In the genomic region with DNA sequence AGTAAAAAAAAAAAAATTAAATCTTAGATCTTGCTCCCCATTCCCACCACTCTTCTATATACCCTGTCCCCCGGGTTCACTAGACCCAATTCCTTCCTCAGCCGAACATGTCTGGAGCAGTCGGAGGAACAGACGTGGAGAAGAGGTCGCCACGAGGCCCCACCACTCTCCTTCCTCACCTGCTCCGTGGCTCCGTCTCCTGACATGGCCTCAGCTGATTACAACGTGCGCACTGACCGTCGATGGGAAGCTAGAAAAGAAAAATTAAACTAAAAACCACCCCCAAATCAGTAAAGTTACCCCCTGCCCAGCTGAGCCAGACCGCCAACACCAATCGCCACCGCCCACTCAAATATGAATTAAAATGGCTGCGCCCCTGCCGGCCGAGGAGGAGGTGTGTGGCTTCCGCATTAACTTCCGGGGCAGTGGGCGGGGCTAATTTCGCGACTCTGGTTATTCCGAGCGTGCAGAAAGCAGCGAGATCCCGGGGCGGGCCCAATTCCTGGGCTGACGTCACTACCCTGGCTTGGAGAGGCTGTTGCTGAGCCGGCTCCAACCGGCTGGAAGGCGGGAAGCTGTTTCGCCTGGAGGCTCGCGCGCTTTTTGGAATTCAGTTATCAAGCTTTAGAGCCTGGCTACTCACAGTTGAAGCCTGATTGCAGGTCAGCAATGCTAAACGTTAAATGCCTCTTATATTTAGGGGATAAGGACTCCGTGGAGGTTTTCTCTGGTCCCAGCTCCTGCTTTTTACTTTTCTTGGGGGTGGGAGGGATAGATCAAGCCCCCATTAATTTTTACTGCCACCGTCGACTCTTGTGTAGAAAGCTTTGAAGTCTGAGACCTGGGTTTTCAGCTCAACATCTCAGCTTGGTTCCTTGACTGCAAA, we compare ENCODE assay signal across 8 cellular contexts. TPM values are rescaled to one million over a fixed set of nuclear protein-coding genes. Genes with fewer than 3 reads are reported as not detected.
A peak's percentile ranks its signal among the peaks of the same experiment; 100 is the strongest.
DNase-seq lines count a peak whose midpoint lies in the region; ATAC-seq, FAIRE-seq and TF ChIP-seq lines count a peak whose summit lies in the region.

A gene (minus strand): TSS at position 361 of the 886 bp plus-strand sequence. CDS start 155 bp downstream, at position 206.

- peak within 1 kb of the TSS; percentile 50 to 93 for H3K27ac ChIP-seq in small intestine (ENCODE audit: low read depth in 1 of 2, low read length in 1 of 2)

- TF ChIP-seq CTCF in WTC11 (IDR thresholded peaks at IDR 0.05) (no peak), cardiac fibroblast (IDR thresholded peaks at IDR 0.05; ENCODE audit: low read depth, low read length) (peak; percentile 35)

- H3K27me3 ChIP-seq in small intestine (ENCODE audit: control insufficient read depth in 2 of 2, insufficient read depth in 2 of 2, low read length in 2 of 2), result no peaks in the 10 kb centered on the region

- H3K27ac Mint-ChIP-seq in WTC11, result peak within 1 kb of the TSS; percentile 98

- no peaks in the 10 kb centered on the region for H3K9me3 ChIP-seq in small intestine (ENCODE audit: control insufficient read depth, low read depth)

- 2% methylated on average over 40 of the region's 40 CpGs for WGBS in small intestine, 3 donors

- peak within 1 kb of the TSS; percentile 100 for H3K4me3 Mint-ChIP-seq in WTC11

- peak; percentile 95 for DNase-seq in AG08396 (ENCODE audit: low spot score)
- DNase-seq in NCI-H226, result peak; percentile 98
- peak; percentile 100 for DNase-seq in WTC11 (ENCODE audit: low spot score)
- DNase-seq in cardiac fibroblast (ENCODE audit: low read depth in 2 of 2), result peak; percentile 99
- peak; percentile 98 for DNase-seq in iPS-NIHi11 (ENCODE audit: low spot score)
- peak; percentile 99 for DNase-seq in small intestine

- H3K27me3 Mint-ChIP-seq in WTC11 (ENCODE audit: low read depth), result no peaks in the 10 kb centered on the region

- peak within 1 kb of the TSS; percentile 82 to 91 for H3K4me3 ChIP-seq in cardiac fibroblast (replicated peaks in 1 of 2; ENCODE audit: low read depth in 2 of 2, low read length in 2 of 2)
- H3K4me3 ChIP-seq in small intestine (ENCODE audit: low read depth in 1 of 2, low read length in 2 of 2), result peak within 1 kb of the TSS; percentile 61 to 84

- POLR2A ChIA-PET in WTC11 (lab: Charles Lee), result interaction anchor here (0.5 to 1.5 kb wide), 8 partner anchors 32 to 469 kb away, joined by 3 to 6 read pairs (median 3); a partner anchor contains a TSS

- H3K36me3 ChIP-seq in small intestine (ENCODE audit: control insufficient read depth in 2 of 2, insufficient read depth in 2 of 2, low read length in 2 of 2), result no peaks in the 10 kb centered on the region

- CTCF ChIA-PET in WTC11 (lab: Charles Lee), result interaction anchor here (0.6 to 2.2 kb wide), 6 partner anchors 27 to 1291 kb away, joined by 3 to 7 read pairs (median 3); no protein-coding TSS in a partner anchor

- ATAC-seq in GM18909 (IDR thresholded peaks at IDR 0.05; ENCODE audit: poor library complexity, unreplicated experiment) (peak; percentile 90), HG03175 (IDR thresholded peaks at IDR 0.05; ENCODE audit: unreplicated experiment) (peak; percentile 89), WTC11 (peak; percentile 97)

- H3K4me1 ChIP-seq in small intestine (ENCODE audit: control insufficient read depth in 2 of 2, insufficient read depth in 1 of 2, low read depth in 1 of 2, low read length in 1 of 2), result peaks cover 1 to 3% of the 10 kb centered on the region in 2 donors

- peaks cover 37% of the 10 kb centered on the region for H3K4me1 Mint-ChIP-seq in WTC11

- peaks cover 25% of the 10 kb centered on the region for H3K36me3 Mint-ChIP-seq in WTC11

- FAIRE-seq in small intestine (lab: Jason Lieb, UNC), result no peak

- H3K9me3 Mint-ChIP-seq in WTC11, result no peaks in the 10 kb centered on the region

TF ChIP-seq in WTC11, 78 proteins besides CTCF, POLR2A, EP300 and RAD21 (continues in another document):
- TF ChIP-seq CREM (CRISPR knock-in tag; IDR thresholded peaks at IDR 0.05) (peak; percentile 91), NR3C1 (CRISPR knock-in tag; conservative IDR thresholded peaks at IDR 0.05; ENCODE audit: low read depth) (no peak), TEAD4 (CRISPR knock-in tag; IDR thresholded peaks at IDR 0.05) (no peak; the same call in 1 of the 2 replicates), FOXJ3 (CRISPR knock-in tag; IDR thresholded peaks at IDR 0.05; ENCODE audit: borderline replicate concordance) (no peak), NFYB (CRISPR knock-in tag; conservative IDR thresholded peaks at IDR 0.05; ENCODE audit: low read depth) (no peak; the same call in 1 of the 2 replicates), IRF2 (CRISPR knock-in tag; IDR thresholded peaks at IDR 0.05; ENCODE audit: borderline replicate concordance, low read depth) (no peak), RORB (CRISPR knock-in tag; IDR thresholded peaks at IDR 0.05) (no peak), ZNF396 (CRISPR knock-in tag; IDR thresholded peaks at IDR 0.05; ENCODE audit: borderline replicate concordance) (no peak)
- TF ChIP-seq, protein P1, sequence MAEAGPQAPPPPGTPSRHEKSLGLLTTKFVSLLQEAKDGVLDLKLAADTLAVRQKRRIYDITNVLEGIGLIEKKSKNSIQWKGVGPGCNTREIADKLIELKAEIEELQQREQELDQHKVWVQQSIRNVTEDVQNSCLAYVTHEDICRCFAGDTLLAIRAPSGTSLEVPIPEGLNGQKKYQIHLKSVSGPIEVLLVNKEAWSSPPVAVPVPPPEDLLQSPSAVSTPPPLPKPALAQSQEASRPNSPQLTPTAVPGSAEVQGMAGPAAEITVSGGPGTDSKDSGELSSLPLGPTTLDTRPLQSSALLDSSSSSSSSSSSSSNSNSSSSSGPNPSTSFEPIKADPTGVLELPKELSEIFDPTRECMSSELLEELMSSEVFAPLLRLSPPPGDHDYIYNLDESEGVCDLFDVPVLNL (CRISPR knock-in tag; IDR thresholded peaks at IDR 0.05; ENCODE audit: borderline replicate concordance, low read depth), result peak; percentile 91
- TF ChIP-seq, protein P2, sequence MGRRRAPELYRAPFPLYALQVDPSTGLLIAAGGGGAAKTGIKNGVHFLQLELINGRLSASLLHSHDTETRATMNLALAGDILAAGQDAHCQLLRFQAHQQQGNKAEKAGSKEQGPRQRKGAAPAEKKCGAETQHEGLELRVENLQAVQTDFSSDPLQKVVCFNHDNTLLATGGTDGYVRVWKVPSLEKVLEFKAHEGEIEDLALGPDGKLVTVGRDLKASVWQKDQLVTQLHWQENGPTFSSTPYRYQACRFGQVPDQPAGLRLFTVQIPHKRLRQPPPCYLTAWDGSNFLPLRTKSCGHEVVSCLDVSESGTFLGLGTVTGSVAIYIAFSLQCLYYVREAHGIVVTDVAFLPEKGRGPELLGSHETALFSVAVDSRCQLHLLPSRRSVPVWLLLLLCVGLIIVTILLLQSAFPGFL (CRISPR knock-in tag; IDR thresholded peaks at IDR 0.05; ENCODE audit: borderline replicate concordance), result no peak
- TF ChIP-seq, protein P3, sequence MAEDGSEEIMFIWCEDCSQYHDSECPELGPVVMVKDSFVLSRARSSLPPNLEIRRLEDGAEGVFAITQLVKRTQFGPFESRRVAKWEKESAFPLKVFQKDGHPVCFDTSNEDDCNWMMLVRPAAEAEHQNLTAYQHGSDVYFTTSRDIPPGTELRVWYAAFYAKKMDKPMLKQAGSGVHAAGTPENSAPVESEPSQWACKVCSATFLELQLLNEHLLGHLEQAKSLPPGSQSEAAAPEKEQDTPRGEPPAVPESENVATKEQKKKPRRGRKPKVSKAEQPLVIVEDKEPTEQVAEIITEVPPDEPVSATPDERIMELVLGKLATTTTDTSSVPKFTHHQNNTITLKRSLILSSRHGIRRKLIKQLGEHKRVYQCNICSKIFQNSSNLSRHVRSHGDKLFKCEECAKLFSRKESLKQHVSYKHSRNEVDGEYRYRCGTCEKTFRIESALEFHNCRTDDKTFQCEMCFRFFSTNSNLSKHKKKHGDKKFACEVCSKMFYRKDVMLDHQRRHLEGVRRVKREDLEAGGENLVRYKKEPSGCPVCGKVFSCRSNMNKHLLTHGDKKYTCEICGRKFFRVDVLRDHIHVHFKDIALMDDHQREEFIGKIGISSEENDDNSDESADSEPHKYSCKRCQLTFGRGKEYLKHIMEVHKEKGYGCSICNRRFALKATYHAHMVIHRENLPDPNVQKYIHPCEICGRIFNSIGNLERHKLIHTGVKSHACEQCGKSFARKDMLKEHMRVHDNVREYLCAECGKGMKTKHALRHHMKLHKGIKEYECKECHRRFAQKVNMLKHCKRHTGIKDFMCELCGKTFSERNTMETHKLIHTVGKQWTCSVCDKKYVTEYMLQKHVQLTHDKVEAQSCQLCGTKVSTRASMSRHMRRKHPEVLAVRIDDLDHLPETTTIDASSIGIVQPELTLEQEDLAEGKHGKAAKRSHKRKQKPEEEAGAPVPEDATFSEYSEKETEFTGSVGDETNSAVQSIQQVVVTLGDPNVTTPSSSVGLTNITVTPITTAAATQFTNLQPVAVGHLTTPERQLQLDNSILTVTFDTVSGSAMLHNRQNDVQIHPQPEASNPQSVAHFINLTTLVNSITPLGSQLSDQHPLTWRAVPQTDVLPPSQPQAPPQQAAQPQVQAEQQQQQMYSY (CRISPR knock-in tag; IDR thresholded peaks at IDR 0.05), result no peak
- TF ChIP-seq, protein P4, sequence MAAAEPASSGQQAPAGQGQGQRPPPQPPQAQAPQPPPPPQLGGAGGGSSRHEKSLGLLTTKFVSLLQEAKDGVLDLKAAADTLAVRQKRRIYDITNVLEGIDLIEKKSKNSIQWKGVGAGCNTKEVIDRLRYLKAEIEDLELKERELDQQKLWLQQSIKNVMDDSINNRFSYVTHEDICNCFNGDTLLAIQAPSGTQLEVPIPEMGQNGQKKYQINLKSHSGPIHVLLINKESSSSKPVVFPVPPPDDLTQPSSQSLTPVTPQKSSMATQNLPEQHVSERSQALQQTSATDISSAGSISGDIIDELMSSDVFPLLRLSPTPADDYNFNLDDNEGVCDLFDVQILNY (CRISPR knock-in tag; IDR thresholded peaks at IDR 0.05), result peak; percentile 99

RNA-seq across cellular contexts. Expression of the gene that starts here (rescaled TPM):
- 47.5 to 68.3 TPM (median 50.4 TPM) in 3 replicates for total RNA-seq in WTC11 (2021)
- polyA plus RNA-seq in small intestine, result 10 to 100 TPM; 12.4 to 23.4 (median 15.4) TPM

Comparison
In these comparisons a context has a peak if more than half of its experiments do, and no peak if none do; other contexts are left out.
1. Peak in every context shown above with its lines: DNase-seq, ATAC-seq, H3K4me3 ChIP-seq and H3K27ac ChIP-seq.